24 cellular contexts compared by ENCODE assay signal in the genomic region with DNA sequence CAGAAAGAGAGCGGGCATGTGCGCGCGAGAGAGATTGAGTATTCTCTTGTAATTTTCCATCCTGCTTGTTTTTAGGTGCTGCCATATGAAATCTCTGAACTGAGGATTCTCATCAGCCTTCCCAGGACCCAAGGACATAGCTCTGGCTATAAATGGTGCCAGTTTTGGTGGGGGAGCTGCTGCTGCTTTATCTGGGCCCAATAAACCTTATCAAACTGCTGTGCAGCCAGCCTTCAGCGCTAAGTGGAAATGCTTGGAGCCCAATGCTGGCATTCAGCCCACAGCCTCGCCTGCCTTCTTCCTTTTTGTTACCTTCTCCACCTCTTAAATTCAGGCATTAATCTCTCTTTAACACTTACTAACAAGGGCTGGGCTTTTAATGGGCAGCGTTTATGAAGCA. TPM values are rescaled to one million over a fixed set of nuclear protein-coding genes. Genes with fewer than 3 reads are reported as not detected.
A peak's percentile ranks its signal among the peaks of the same experiment; 100 is the strongest.
DNase-seq lines count a peak whose midpoint lies in the region; ATAC-seq and TF ChIP-seq lines count a peak whose summit lies in the region.
"Had no signal": no experiment of that assay in that cellular context is flagged by ENCODE, and none has a peak within 500 bp of the region (broad histone marks: within the 10 kb centered on the region; RNA-seq: fewer than 3 reads in every experiment).

No MANE protein-coding gene starts in this region.

- no peak overlapping the region for H3K27ac Mint-ChIP-seq in WTC11
- H3K27ac Mint-ChIP-seq: activated CD8-positive, alpha-beta T cell treated with anti-CD3 and anti-CD28 coated beads for 36 hours; activated naive CD4-positive, alpha-beta T cell treated with anti-CD3 and anti-CD28 coated beads for 36 hours; activated T-cell treated with anti-CD3 and anti-CD28 coated beads, Interleukin-2, amount 50 U/mL, for 24 hours; naive thymus-derived CD8-positive, alpha-beta T cell had no signal

- TF ChIP-seq POLR2A in upper lobe of left lung (IDR thresholded peaks at IDR 0.05), result no peak

- no peak for TF ChIP-seq EP300 in upper lobe of left lung (IDR thresholded peaks at IDR 0.05)

- H3K4me3 Mint-ChIP-seq in WTC11, result no peak overlapping the region
- H3K4me3 Mint-ChIP-seq: activated CD8-positive, alpha-beta T cell treated with anti-CD3 and anti-CD28 coated beads for 36 hours; activated naive CD4-positive, alpha-beta T cell treated with anti-CD3 and anti-CD28 coated beads for 36 hours; activated T-cell treated with anti-CD3 and anti-CD28 coated beads, Interleukin-2, amount 50 U/mL, for 24 hours had no signal

- TF ChIP-seq CTCF in omental fat pad (IDR thresholded peaks at IDR 0.05), result no peak
- no peak for TF ChIP-seq CTCF in upper lobe of left lung (IDR thresholded peaks at IDR 0.05)
- no peak for TF ChIP-seq CTCF in WTC11 (IDR thresholded peaks at IDR 0.05)

- whole genome bisulfite sequencing in upper lobe of left lung, 2 donors, result 68 to 69% methylated on average over 7 of the region's 7 CpGs

- peak; percentile 0 for ATAC-seq in omental fat pad (ENCODE audit: low FRiP score)
- ATAC-seq in upper lobe of left lung (ENCODE audit: low FRiP score in 2 of 2), result no peak
- no peak for ATAC-seq in WTC11
- no peak for ATAC-seq in GM18861 (IDR thresholded peaks at IDR 0.05; ENCODE audit: unreplicated experiment)
- ATAC-seq: A549; activated CD8-positive, alpha-beta T cell treated with anti-CD3 and anti-CD28 coated beads for 36 hours; naive thymus-derived CD8-positive, alpha-beta T cell had no signal

- peak overlapping the region; percentile 94 to 99 (median 96) for H3K27ac ChIP-seq in upper lobe of left lung
- H3K27ac ChIP-seq: A549, BLaER1, brain microvascular endothelial cell, colonic mucosa, PC-9, SJSA1 had no signal

- H3K9me3 Mint-ChIP-seq in WTC11, result no peaks in the 10 kb centered on the region
- H3K9me3 Mint-ChIP-seq: activated CD8-positive, alpha-beta T cell treated with anti-CD3 and anti-CD28 coated beads for 36 hours; activated naive CD4-positive, alpha-beta T cell treated with anti-CD3 and anti-CD28 coated beads for 36 hours; activated T-cell treated with anti-CD3 and anti-CD28 coated beads, Interleukin-2, amount 50 U/mL, for 24 hours; naive thymus-derived CD8-positive, alpha-beta T cell had no signal

- peak; percentile 11 for DNase-seq in NCI-H748 (lab: John Stamatoyannopoulos, UW; ENCODE audit: unreplicated experiment)
- no peak for DNase-seq in NCI-H748 treated with DMSO at 0.1 percent for 48 hours (lab: John Stamatoyannopoulos, UW)
- DNase-seq in dermis blood vessel endothelial cell, result peak; percentile 21
- no peak for DNase-seq in omental fat pad (ENCODE audit: low spot score)
- peak in 1 of 2 donors; percentile 56 for DNase-seq in upper lobe of left lung
- no peak for DNase-seq in NCI-H1694 treated with DMSO at 0.1 percent for 48 hours (lab: John Stamatoyannopoulos, UW)
- no peak for DNase-seq in WTC11 (ENCODE audit: low spot score)
- DNase-seq: activated CD8-positive, alpha-beta T cell treated with anti-CD3 and anti-CD28 coated beads for 36 hours; activated naive CD4-positive, alpha-beta T cell treated with anti-CD3 and anti-CD28 coated beads for 36 hours; activated T-cell treated with anti-CD3 and anti-CD28 coated beads, Interleukin-2, amount 50 U/mL, for 24 hours; brain microvascular endothelial cell; colonic mucosa; GDM1; hypothalamus; mesenchymal stem cell; naive thymus-derived CD8-positive, alpha-beta T cell; NCI-H774; PC-9; T-helper 2 cell had no signal

- H3K27me3 Mint-ChIP-seq in WTC11 (ENCODE audit: low read depth), result peaks cover 79% of the 10 kb centered on the region

- CTCF ChIA-PET in WTC11 (lab: Charles Lee), result interaction anchor here (0.6 to 2.8 kb wide), 6 partner anchors 14 to 204 kb away, joined by 3 to 17 read pairs (median 4); no protein-coding TSS in a partner anchor

- peaks cover 18 to 31% (median 20%) of the 10 kb centered on the region in 4 donors for H3K4me1 ChIP-seq in upper lobe of left lung

- no peak overlapping the region for H3K4me3 ChIP-seq in upper lobe of left lung
- H3K4me3 ChIP-seq: A549, BLaER1, colonic mucosa, PC-9, SJSA1 had no signal

- peaks cover 0 to 8% (median 0%) of the 10 kb centered on the region in 4 donors for H3K36me3 ChIP-seq in upper lobe of left lung
- H3K36me3 ChIP-seq: BLaER1, brain microvascular endothelial cell, colonic mucosa, SJSA1 had no signal

- peaks cover 23% of the 10 kb centered on the region for H3K4me1 Mint-ChIP-seq in WTC11

- no peaks in the 10 kb centered on the region for H3K9me3 ChIP-seq in upper lobe of left lung
- H3K9me3 ChIP-seq: A549, colonic mucosa, SJSA1, tibial nerve had no signal

- POLR2A ChIA-PET in WTC11 (lab: Charles Lee), result no interaction called here

- no peaks in the 10 kb centered on the region for H3K36me3 Mint-ChIP-seq in WTC11
- H3K36me3 Mint-ChIP-seq: naive thymus-derived CD8-positive, alpha-beta T cell had no signal

- no peaks in the 10 kb centered on the region for H3K27me3 ChIP-seq in upper lobe of left lung
- H3K27me3 ChIP-seq: tibial nerve had no signal

TF ChIP-seq in WTC11, 78 proteins besides CTCF, POLR2A, EP300 and RAD21:
- TF ChIP-seq, protein P1, sequence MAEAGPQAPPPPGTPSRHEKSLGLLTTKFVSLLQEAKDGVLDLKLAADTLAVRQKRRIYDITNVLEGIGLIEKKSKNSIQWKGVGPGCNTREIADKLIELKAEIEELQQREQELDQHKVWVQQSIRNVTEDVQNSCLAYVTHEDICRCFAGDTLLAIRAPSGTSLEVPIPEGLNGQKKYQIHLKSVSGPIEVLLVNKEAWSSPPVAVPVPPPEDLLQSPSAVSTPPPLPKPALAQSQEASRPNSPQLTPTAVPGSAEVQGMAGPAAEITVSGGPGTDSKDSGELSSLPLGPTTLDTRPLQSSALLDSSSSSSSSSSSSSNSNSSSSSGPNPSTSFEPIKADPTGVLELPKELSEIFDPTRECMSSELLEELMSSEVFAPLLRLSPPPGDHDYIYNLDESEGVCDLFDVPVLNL (CRISPR knock-in tag; IDR thresholded peaks at IDR 0.05; ENCODE audit: borderline replicate concordance, low read depth), result no peak
- TF ChIP-seq, protein P2, sequence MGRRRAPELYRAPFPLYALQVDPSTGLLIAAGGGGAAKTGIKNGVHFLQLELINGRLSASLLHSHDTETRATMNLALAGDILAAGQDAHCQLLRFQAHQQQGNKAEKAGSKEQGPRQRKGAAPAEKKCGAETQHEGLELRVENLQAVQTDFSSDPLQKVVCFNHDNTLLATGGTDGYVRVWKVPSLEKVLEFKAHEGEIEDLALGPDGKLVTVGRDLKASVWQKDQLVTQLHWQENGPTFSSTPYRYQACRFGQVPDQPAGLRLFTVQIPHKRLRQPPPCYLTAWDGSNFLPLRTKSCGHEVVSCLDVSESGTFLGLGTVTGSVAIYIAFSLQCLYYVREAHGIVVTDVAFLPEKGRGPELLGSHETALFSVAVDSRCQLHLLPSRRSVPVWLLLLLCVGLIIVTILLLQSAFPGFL (CRISPR knock-in tag; IDR thresholded peaks at IDR 0.05; ENCODE audit: borderline replicate concordance), result no peak
- TF ChIP-seq ZNF416 (CRISPR knock-in tag; IDR thresholded peaks at IDR 0.05) (no peak), CREB1 (CRISPR knock-in tag; IDR thresholded peaks at IDR 0.05) (no peak), ZNF138 (CRISPR knock-in tag; conservative IDR thresholded peaks at IDR 0.05) (no peak), JAZF1 (CRISPR knock-in tag; IDR thresholded peaks at IDR 0.05) (no peak), GRHL2 (CRISPR knock-in tag; IDR thresholded peaks at IDR 0.05; ENCODE audit: insufficient replicate concordance, severe bottlenecking) (no peak), HMGA2 (CRISPR knock-in tag; IDR thresholded peaks at IDR 0.05) (no peak), ZNF219 (CRISPR knock-in tag; IDR thresholded peaks at IDR 0.05; ENCODE audit: borderline replicate concordance) (no peak), TCF7 (CRISPR knock-in tag; IDR thresholded peaks at IDR 0.05; ENCODE audit: low read depth) (no peak), CBFB (CRISPR knock-in tag; IDR thresholded peaks at IDR 0.05; ENCODE audit: low read depth) (no peak), GTF2I (CRISPR knock-in tag; conservative IDR thresholded peaks at IDR 0.05) (no peak), E2F1 (CRISPR knock-in tag; IDR thresholded peaks at IDR 0.05) (no peak), NR2C2 (CRISPR knock-in tag; IDR thresholded peaks at IDR 0.05) (no peak)

RNA-seq across cellular contexts. Expression of gene ZBTB16, which starts 2.4 kb away (rescaled TPM):
- total RNA-seq in dermis blood vessel endothelial cell (23.1 and 34.7 TPM in 2 replicates), omental fat pad (100 to 1,000 TPM in 3 of 4 donors, 10 to 100 TPM in 1; 82.7 to 375 (median 189) TPM), upper lobe of left lung (100 to 1,000 TPM; 110 to 584 (median 179) TPM), WTC11 (2021) (0.34 to 0.57 TPM (median 0.55 TPM) in 3 replicates)
- total RNA-seq: SJSA1 had no signal

Comparison
In these comparisons a context has a peak if more than half of its experiments do, and no peak if none do; other contexts are left out.
1. DNase-seq: peak in NCI-H748 (single experiment) and dermis blood vessel endothelial cell (single experiment); none in NCI-H748 treated with DMSO at 0.1 percent for 48 hours (single experiment), omental fat pad (single experiment), NCI-H1694 treated with DMSO at 0.1 percent for 48 hours (single experiment) and WTC11 (single experiment).
2. RNA of gene ZBTB16, which starts 2.4 kb away (total RNA-seq): 82.7 to 375 TPM in omental fat pad, 110 to 584 TPM in upper lobe of left lung and 23.1 to 34.7 TPM in dermis blood vessel endothelial cell; 0.34 to 0.57 TPM in WTC11; every median in the first group is over 10 times any median in the second.